ENCODE assay signal across 8 cellular contexts in genomic region chr17:50372708-50373556, GRCh38. TPM values are rescaled to one million over a fixed set of nuclear protein-coding genes. Genes with fewer than 3 reads are reported as not detected.
DNase-seq lines count a peak whose midpoint lies in the region; ATAC-seq, FAIRE-seq and TF ChIP-seq lines count a peak whose summit lies in the region.

Gene EME1, plus strand, starts transcription at chr17:50373229. Its CDS starts 1,980 bp downstream, at chr17:50375209.
Gene MRPL27, minus strand, starts transcription at chr17:50373184. Its CDS starts 14 bp downstream, at chr17:50373170.

- peak; percentile 86 for ATAC-seq in HG02763 (IDR thresholded peaks at IDR 0.05; ENCODE audit: unreplicated experiment)
- peak; percentile 96 for ATAC-seq in left ventricle myocardium superior
- peak; percentile 91 to 98 (median 96) for ATAC-seq in psoas muscle

- no peaks in the 10 kb centered on the region for H3K9me3 ChIP-seq in psoas muscle

- peak; percentile 86 for DNase-seq in NCI-H1436 treated with DMSO at 0.1 percent for 48 hours (lab: John Stamatoyannopoulos, UW)
- peak; percentile 66 to 93 (median 75) for DNase-seq in T-helper 1 cell
- DNase-seq in amniotic epithelial cell (ENCODE audit: low read depth), result peak; percentile 77
- peak; percentile 88 for DNase-seq in left ventricle myocardium superior
- peak; percentile 86 to 91 for DNase-seq in psoas muscle
- DNase-seq in urothelium cell line (ENCODE audit: low spot score), result peak; percentile 94

- TF ChIP-seq CTCF in GM12875 (IDR thresholded peaks at IDR 0.05; ENCODE audit: borderline replicate concordance, insufficient read depth, low read depth, low read length) (no peak), psoas muscle (IDR thresholded peaks at IDR 0.05) (no peak)

- peak within 1 kb of the TSS; percentile 99 for H3K27ac ChIP-seq in psoas muscle

- FAIRE-seq in urothelium cell line (lab: Jason Lieb, UNC), result peak; percentile 91

- intact Hi-C loops in left ventricle myocardium superior (cut with micrococcal nuclease), result no loop called here
- intact Hi-C loops in psoas muscle (cut with DNase I), result no loop called here

- WGBS in psoas muscle, 3 donors, result 1% methylated on average over 45 of the region's 45 CpGs

- peaks cover 15% of the 10 kb centered on the region for H3K4me1 ChIP-seq in psoas muscle

- peak within 1 kb of the TSS; percentile 77 for H3K4me3 ChIP-seq in GM12875 (ENCODE audit: low read depth, low read length)
- peak within 1 kb of the TSS; percentile 89 for H3K4me3 ChIP-seq in psoas muscle

- H3K27me3 ChIP-seq in psoas muscle (ENCODE audit: insufficient read depth in 3 of 3, low read length in 2 of 3), result no peaks in the 10 kb centered on the region

- H3K36me3 ChIP-seq in psoas muscle (ENCODE audit: insufficient read depth in 1 of 2, low read depth in 1 of 2), result peaks cover 0 to 29% of the 10 kb centered on the region in 2 donors

RNA-seq across cellular contexts. Expression of gene EME1, which starts in this region (rescaled TPM):
- total RNA-seq in left ventricle myocardium superior (0.35 TPM), psoas muscle (under 1 TPM in 2 of 4 donors, not detected in 2; 0.15 to 0.32 TPM)
- polyA plus RNA-seq in psoas muscle, result under 1 TPM; 0.06 to 0.39 (median 0.29) TPM

RNA-seq across cellular contexts. Expression of gene MRPL27, which starts in this region (rescaled TPM):
- total RNA-seq in left ventricle myocardium superior, result 79.3 TPM
- total RNA-seq in psoas muscle, result 100 to 1,000 TPM in 2 of 4 donors, 10 to 100 TPM in 2; 70.7 to 133 (median 95.3) TPM
- 100 to 1,000 TPM; 128 to 468 (median 281) TPM for polyA plus RNA-seq in psoas muscle

Comparison
In these comparisons a context has a peak if more than half of its experiments do, and no peak if none do; other contexts are left out.
1. Peak in every context shown above with its lines: DNase-seq, ATAC-seq, H3K4me3 ChIP-seq and H3K27ac ChIP-seq.